Comparison of ENCODE assay signal across 22 cellular contexts in the genomic region with DNA sequence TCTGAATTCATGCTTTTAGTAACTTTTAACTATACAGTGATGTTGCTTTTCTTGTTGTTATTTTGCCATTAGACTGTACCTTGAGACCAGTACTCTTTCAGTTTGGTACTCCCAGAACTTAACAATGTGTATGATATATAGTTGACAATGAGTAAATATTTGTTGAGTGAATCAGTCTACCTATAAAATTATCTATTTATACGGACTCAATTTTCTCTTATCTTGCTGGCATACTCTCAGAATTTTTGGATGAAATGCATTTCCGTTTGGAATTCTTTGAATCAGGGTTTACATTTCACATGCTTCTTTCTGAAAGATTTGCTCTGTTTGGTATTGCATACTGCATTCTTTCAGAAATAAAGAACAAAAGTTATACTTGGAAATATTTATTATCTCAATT. TPM values are rescaled to one million over a fixed set of nuclear protein-coding genes. Genes with fewer than 3 reads are reported as not detected.
"Had no signal": no experiment of that assay in that cellular context is flagged by ENCODE, and none has a peak within 500 bp of the region (broad histone marks: within the 10 kb centered on the region; RNA-seq: fewer than 3 reads in every experiment).

No MANE protein-coding gene starts in this region.

- H3K9me3 ChIP-seq: esophagus squamous epithelium, psoas muscle, right lobe of liver, suprapubic skin, thyroid gland, upper lobe of left lung, uterus had no signal

- H3K36me3 ChIP-seq: esophagus squamous epithelium, right lobe of liver, suprapubic skin, thyroid gland, upper lobe of left lung, uterus had no signal

- H3K27ac ChIP-seq: esophagus squamous epithelium, foreskin keratinocyte, psoas muscle, right lobe of liver, suprapubic skin, thyroid gland, upper lobe of left lung, uterus had no signal

- H3K4me1 ChIP-seq: psoas muscle, right lobe of liver, suprapubic skin, thyroid gland, upper lobe of left lung, uterus had no signal

- ATAC-seq: effector memory CD8-positive, alpha-beta T cell; foreskin keratinocyte; left colon; left ventricle myocardium superior; psoas muscle; right lobe of liver; stimulated activated effector memory CD8-positive, alpha-beta T cell treated with anti-CD3 and anti-CD28 coated beads, Interleukin-12 subunit alpha, Interleukin-12 subunit beta, amount 100 ng/mL, for 72 hours; stimulated activated naive CD8-positive, alpha-beta T cell treated with anti-CD3 and anti-CD28 coated beads, Interleukin-15, Interleukin-2, amounts not matched to agents 100 U/mL and 50 U/mL, for 24 hours had no signal

- H3K4me3 ChIP-seq: esophagus squamous epithelium, lung, psoas muscle, right lobe of liver, suprapubic skin, thyroid gland, upper lobe of left lung, uterus had no signal

- H3K27me3 ChIP-seq: esophagus squamous epithelium, foreskin keratinocyte, right lobe of liver, suprapubic skin, thyroid gland, upper lobe of left lung, uterus had no signal

- DNase-seq: effector memory CD8-positive, alpha-beta T cell; esophagus squamous epithelium; foreskin keratinocyte; immature natural killer cell; left colon; left ventricle myocardium superior; mesenchymal stem cell; midbrain; naive B cell; nephron progenitor cell; psoas muscle; retina; right lobe of liver; stimulated activated CD4-positive, alpha-beta T cell treated with anti-CD3 and anti-CD28 coated beads, Interleukin-4, amount 100 ng/mL, for 1 hour; stimulated activated CD8-positive, alpha-beta memory T cell treated with anti-CD3 and anti-CD28 coated beads, Interleukin-4, amount 100 ng/mL, for 48 hours; stimulated activated naive CD8-positive, alpha-beta T cell treated with anti-CD3 and anti-CD28 coated beads, Interleukin-15, Interleukin-2, amounts not matched to agents 100 U/mL and 50 U/mL, for 24 hours; thyroid gland; upper lobe of left lung; uterus had no signal

RNA-seq across cellular contexts. Expression of gene LRRC17, which starts 47.8 kb away (rescaled TPM):
- polyA plus RNA-seq: immature natural killer cell had no signal
